Comparison of ENCODE assay signal across 11 cellular contexts in the genomic region with DNA sequence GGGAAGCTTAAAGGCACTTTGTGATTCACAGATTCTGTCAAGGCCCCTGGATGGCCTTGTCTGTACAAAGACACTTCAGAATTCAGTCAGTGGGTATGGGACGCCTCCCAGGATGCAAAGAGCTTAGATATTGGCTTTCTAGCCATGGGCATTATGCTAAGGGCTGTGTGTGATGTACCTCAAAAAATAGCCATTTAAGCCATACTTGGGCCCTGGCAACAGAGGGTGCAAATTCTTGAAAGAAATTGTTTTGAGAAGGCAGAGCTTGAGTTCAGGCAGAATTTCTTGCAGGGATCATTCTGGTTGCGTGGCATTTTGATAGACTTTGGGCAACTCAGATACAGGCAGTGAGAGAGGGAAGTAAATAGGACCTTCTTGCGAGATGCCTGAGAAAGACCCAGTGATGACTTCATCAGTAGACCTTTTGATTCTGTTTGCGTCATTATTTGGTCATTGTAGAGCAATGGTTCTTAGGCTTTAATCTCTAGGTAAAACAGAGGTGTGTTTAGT. TPM values are rescaled to one million over a fixed set of nuclear protein-coding genes. Genes with fewer than 3 reads are reported as not detected.
DNase-seq lines count a peak whose midpoint lies in the region; ATAC-seq lines count a peak whose summit lies in the region.
"Had no signal": no experiment of that assay in that cellular context is flagged by ENCODE, and none has a peak within 500 bp of the region (broad histone marks: within the 10 kb centered on the region; RNA-seq: fewer than 3 reads in every experiment).

No MANE protein-coding gene starts in this region.

- peaks cover 4% of the 10 kb centered on the region for H3K36me3 ChIP-seq in effector memory CD4-positive, alpha-beta T cell (ENCODE audit: control insufficient read depth, insufficient read depth, low read length)
- H3K36me3 ChIP-seq: gastrocnemius medialis had no signal

- no peaks in the 10 kb centered on the region for H3K27me3 ChIP-seq in effector memory CD4-positive, alpha-beta T cell (replicated peaks; ENCODE audit: control insufficient read depth, insufficient read depth, low read length, poor library complexity, severe bottlenecking)
- H3K27me3 ChIP-seq: gastrocnemius medialis had no signal

- POLR2A ChIA-PET in activated CD4-positive, alpha-beta T cell treated with anti-CD3 and anti-CD28 coated beads, Interleukin-2, amount 10 ng/mL, durations not matched to agents 7 days and 5 days (lab: Charles Lee) = no interaction called here

- H3K27ac ChIP-seq in effector memory CD4-positive, alpha-beta T cell (ENCODE audit: insufficient read depth, low read length, poor library complexity, severe bottlenecking) = peak overlapping the region; percentile 88
- H3K27ac ChIP-seq: gastrocnemius medialis had no signal

- DNase-seq in activated CD4-positive, alpha-beta T cell treated with anti-CD3 and anti-CD28 coated beads, Interleukin-2, amount 10 ng/mL, durations not matched to agents 7 days and 5 days = no peak
- DNase-seq in activated CD4-positive, alpha-beta T cell treated with anti-CD3 and anti-CD28 coated beads for 1 hour = no peak
- DNase-seq in SKM-1 (lab: John Stamatoyannopoulos, UW; ENCODE audit: unreplicated experiment) (peak; percentile 22), A172 (ENCODE audit: low spot score) (no peak), germinal center (ENCODE audit: low spot score) (no peak)
- DNase-seq in effector memory CD4-positive, alpha-beta T cell = no peak
- peak in 1 of 2 donors; percentile 28 for DNase-seq in stimulated activated naive CD8-positive, alpha-beta T cell treated with anti-CD3 and anti-CD28 coated beads, Interleukin-15, amount 100 ng/mL, for 72 hours
- DNase-seq: gastrocnemius medialis, NCI-H748 treated with DMSO at 0.1 percent for 48 hours had no signal

- peaks cover 80% of the 10 kb centered on the region for H3K4me1 Mint-ChIP-seq in activated CD4-positive, alpha-beta T cell treated with anti-CD3 and anti-CD28 coated beads, Interleukin-2, amount 10 ng/mL, durations not matched to agents 7 days and 5 days
- H3K4me1 Mint-ChIP-seq in stimulated activated naive CD8-positive, alpha-beta T cell treated with anti-CD3 and anti-CD28 coated beads, Interleukin-15, amount 100 ng/mL, for 72 hours = peaks cover 79% of the 10 kb centered on the region

- H3K4me3 Mint-ChIP-seq in activated CD4-positive, alpha-beta T cell treated with anti-CD3 and anti-CD28 coated beads, Interleukin-2, amount 10 ng/mL, durations not matched to agents 7 days and 5 days = peak overlapping the region; percentile 97
- peak overlapping the region; percentile 81 to 84 for H3K4me3 Mint-ChIP-seq in stimulated activated naive CD8-positive, alpha-beta T cell treated with anti-CD3 and anti-CD28 coated beads, Interleukin-15, amount 100 ng/mL, for 72 hours
- H3K4me3 Mint-ChIP-seq: dendritic cell treated with granulocyte-macrophage colony-stimulating factor and Interleukin-4, amounts not matched to agents 40 ng/mL and 50 ng/mL, for 4 days had no signal

- no peaks in the 10 kb centered on the region for H3K27me3 Mint-ChIP-seq in activated CD4-positive, alpha-beta T cell treated with anti-CD3 and anti-CD28 coated beads, Interleukin-2, amount 10 ng/mL, durations not matched to agents 7 days and 5 days
- no peaks in the 10 kb centered on the region for H3K27me3 Mint-ChIP-seq in stimulated activated naive CD8-positive, alpha-beta T cell treated with anti-CD3 and anti-CD28 coated beads, Interleukin-15, amount 100 ng/mL, for 72 hours

- peak overlapping the region; percentile 97 for H3K27ac Mint-ChIP-seq in activated CD4-positive, alpha-beta T cell treated with anti-CD3 and anti-CD28 coated beads, Interleukin-2, amount 10 ng/mL, durations not matched to agents 7 days and 5 days
- H3K27ac Mint-ChIP-seq in stimulated activated naive CD8-positive, alpha-beta T cell treated with anti-CD3 and anti-CD28 coated beads, Interleukin-15, amount 100 ng/mL, for 72 hours = peak overlapping the region; percentile 91 to 93
- H3K27ac Mint-ChIP-seq: dendritic cell treated with granulocyte-macrophage colony-stimulating factor and Interleukin-4, amounts not matched to agents 40 ng/mL and 50 ng/mL, for 4 days had no signal

- ATAC-seq in stimulated activated naive CD8-positive, alpha-beta T cell treated with anti-CD3 and anti-CD28 coated beads, Interleukin-15, amount 100 ng/mL, for 72 hours = no peak
- ATAC-seq in GM19324 (IDR thresholded peaks at IDR 0.05; ENCODE audit: low FRiP score, unreplicated experiment) = no peak
- ATAC-seq: gastrocnemius medialis had no signal

- no peaks in the 10 kb centered on the region for H3K9me3 ChIP-seq in effector memory CD4-positive, alpha-beta T cell (ENCODE audit: control insufficient read depth, low read length)
- H3K9me3 ChIP-seq: gastrocnemius medialis had no signal

- peaks cover 67% of the 10 kb centered on the region for H3K36me3 Mint-ChIP-seq in activated CD4-positive, alpha-beta T cell treated with anti-CD3 and anti-CD28 coated beads, Interleukin-2, amount 10 ng/mL, durations not matched to agents 7 days and 5 days (ENCODE audit: low read depth)

- no peaks in the 10 kb centered on the region for H3K9me3 Mint-ChIP-seq in activated CD4-positive, alpha-beta T cell treated with anti-CD3 and anti-CD28 coated beads, Interleukin-2, amount 10 ng/mL, durations not matched to agents 7 days and 5 days
- H3K9me3 Mint-ChIP-seq in stimulated activated naive CD8-positive, alpha-beta T cell treated with anti-CD3 and anti-CD28 coated beads, Interleukin-15, amount 100 ng/mL, for 72 hours = no peaks in the 10 kb centered on the region
- H3K9me3 Mint-ChIP-seq: dendritic cell treated with granulocyte-macrophage colony-stimulating factor and Interleukin-4, amounts not matched to agents 40 ng/mL and 50 ng/mL, for 4 days had no signal

- peak overlapping the region; percentile 35 for H3K4me3 ChIP-seq in effector memory CD4-positive, alpha-beta T cell (ENCODE audit: insufficient read depth, low read depth, low read length, poor library complexity, severe bottlenecking)
- H3K4me3 ChIP-seq: gastrocnemius medialis had no signal

- CTCF ChIA-PET in activated CD4-positive, alpha-beta T cell treated with anti-CD3 and anti-CD28 coated beads, Interleukin-2, amount 10 ng/mL, durations not matched to agents 7 days and 5 days (lab: Charles Lee) = interaction anchor here (0.9 kb wide), 1 partner anchor 34 kb away, joined by 3 read pairs; no protein-coding TSS in a partner anchor

- H3K4me1 ChIP-seq in effector memory CD4-positive, alpha-beta T cell (ENCODE audit: control insufficient read depth, insufficient read depth, low read length, poor library complexity, severe bottlenecking) = peaks cover 80% of the 10 kb centered on the region

RNA-seq across cellular contexts. Expression of gene CYFIP2, which starts 3.9 kb away (rescaled TPM):
- total RNA-seq in activated CD4-positive, alpha-beta T cell treated with anti-CD3 and anti-CD28 coated beads, Interleukin-2, amount 10 ng/mL, durations not matched to agents 7 days and 5 days = 100 to 1,000 TPM; 452 to 606 TPM
- 24.7 and 47.7 TPM in 2 replicates for total RNA-seq in A172 (2014; rRNA removed; shearing (Covaris generic))
